20 cellular contexts compared by ENCODE assay signal in the genomic region with DNA sequence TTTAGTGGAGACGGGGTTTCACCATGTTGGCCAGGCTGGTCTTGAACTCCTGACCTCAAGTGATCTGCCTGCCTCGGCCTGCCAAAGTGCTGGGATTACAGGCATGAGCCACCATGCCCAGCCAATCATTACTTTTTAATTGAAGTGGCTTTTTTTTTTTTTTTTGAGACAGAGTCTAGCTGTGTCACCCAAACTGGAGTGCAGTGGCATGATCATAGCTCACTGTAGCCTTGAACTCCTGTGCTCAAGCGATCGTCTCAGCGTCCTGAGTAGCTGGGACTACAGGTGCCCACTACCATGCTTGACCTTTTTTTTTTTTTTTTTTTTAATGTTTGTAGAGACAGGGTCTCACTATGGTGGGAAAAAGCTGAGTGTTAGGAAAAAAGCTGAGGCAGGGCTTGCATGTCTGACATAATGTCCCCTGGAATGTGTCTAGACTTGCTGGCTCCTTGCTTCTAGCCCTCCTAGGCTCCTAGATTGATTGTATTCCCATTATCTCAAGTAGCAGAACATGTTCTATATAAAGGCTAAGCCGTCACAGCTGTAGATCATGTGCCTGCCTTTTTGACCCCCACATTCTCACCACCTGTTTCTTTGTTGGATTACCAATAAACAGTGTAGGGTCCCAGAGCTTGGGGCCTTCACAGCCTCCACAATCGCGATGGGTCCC. TPM values are rescaled to one million over a fixed set of nuclear protein-coding genes. Genes with fewer than 3 reads are reported as not detected.
DNase-seq lines count a peak whose midpoint lies in the region; ATAC-seq and TF ChIP-seq lines count a peak whose summit lies in the region.
"Not testable (repeated sequence)": the region's sequence is repeated elsewhere in the genome, so short reads cannot be mapped to it uniquely, and the experiment has no call there.
"Had no signal": no experiment of that assay in that cellular context is flagged by ENCODE, and none has a peak within 500 bp of the region (broad histone marks: within the 10 kb centered on the region; RNA-seq: fewer than 3 reads in every experiment).

No MANE protein-coding gene starts in this region.

- not testable (repeated sequence) for H3K9me2 ChIP-seq in hepatocyte (replicated peaks; ENCODE audit: insufficient read depth)

- CTCF ChIA-PET in WTC11 (lab: Charles Lee) = not testable (repeated sequence)

- POLR2A ChIA-PET in WTC11 (lab: Charles Lee) = interaction anchor here (0.6 to 0.7 kb wide), 2 partner anchors 38 to 698 kb away, joined by 3 read pairs; no protein-coding TSS in a partner anchor

- H3K27ac Mint-ChIP-seq in WTC11 (peak overlapping the region; percentile 67), nephron (peak overlapping the region; percentile 92 to 97 (median 95))
- peak overlapping the region; percentile 52 for H3K27ac Mint-ChIP-seq in stimulated activated effector memory CD8-positive, alpha-beta T cell treated with anti-CD3 and anti-CD28 coated beads, Interleukin-12 subunit alpha, Interleukin-12 subunit beta, amount 100 ng/mL, for 72 hours

- H3K4me1 Mint-ChIP-seq in WTC11; stimulated activated effector memory CD8-positive, alpha-beta T cell treated with anti-CD3 and anti-CD28 coated beads, Interleukin-12 subunit alpha, Interleukin-12 subunit beta, amount 100 ng/mL, for 72 hours: not testable (repeated sequence)
- H3K4me1 Mint-ChIP-seq in nephron = peaks cover 36% of the 10 kb centered on the region

- TF ChIP-seq CTCF in WTC11 (IDR thresholded peaks at IDR 0.05); hepatocyte (IDR thresholded peaks at IDR 0.05; ENCODE audit: poor library complexity); nephron (IDR thresholded peaks at IDR 0.05; ENCODE audit: unreplicated experiment in 3 of 3): not testable (repeated sequence)

- not testable (repeated sequence) for H3K27me3 Mint-ChIP-seq in WTC11 (ENCODE audit: low read depth); nephron (ENCODE audit: low read depth)

- WGBS in ectodermal cell, 2 experiments = 80 to 82% methylated on average over 8 of the region's 8 CpGs
- 67% methylated on average over 8 of the region's 8 CpGs for WGBS in hepatocyte (ENCODE audit: low lambda C conversion rate, missing lambda C conversion rate)

- ATAC-seq in WTC11; stimulated activated effector memory CD8-positive, alpha-beta T cell treated with anti-CD3 and anti-CD28 coated beads, Interleukin-12 subunit alpha, Interleukin-12 subunit beta, amount 100 ng/mL, for 72 hours: not testable (repeated sequence)

- H3K4me1 ChIP-seq in HUES48 (ENCODE audit: control insufficient read depth, insufficient read depth, low read length); ectodermal cell (ENCODE audit: control insufficient read depth, insufficient read depth, low read length); hepatocyte (ENCODE audit: insufficient read depth): not testable (repeated sequence)

- H2AFZ ChIP-seq in hepatocyte = not testable (repeated sequence)

- H3K9me3 ChIP-seq in HUES48 (ENCODE audit: control insufficient read depth, insufficient read depth, low read length); ectodermal cell (ENCODE audit: control insufficient read depth, low read length); hepatocyte (ENCODE audit: low read depth): not testable (repeated sequence)

- H3K79me2 ChIP-seq in hepatocyte = not testable (repeated sequence)

- H3K36me3 Mint-ChIP-seq in WTC11 = peaks cover 11% of the 10 kb centered on the region
- H3K36me3 Mint-ChIP-seq in nephron (ENCODE audit: low read depth) = peaks cover 31% of the 10 kb centered on the region
- H3K36me3 Mint-ChIP-seq in stimulated activated effector memory CD8-positive, alpha-beta T cell treated with anti-CD3 and anti-CD28 coated beads, Interleukin-12 subunit alpha, Interleukin-12 subunit beta, amount 100 ng/mL, for 72 hours = peaks cover 34% of the 10 kb centered on the region

- not testable (repeated sequence) for H3K4me3 Mint-ChIP-seq in WTC11; stimulated activated effector memory CD8-positive, alpha-beta T cell treated with anti-CD3 and anti-CD28 coated beads, Interleukin-12 subunit alpha, Interleukin-12 subunit beta, amount 100 ng/mL, for 72 hours
- peak overlapping the region in 1 of 3 experiments; percentile 55 for H3K4me3 Mint-ChIP-seq in nephron

- not testable (repeated sequence) for H3K9ac ChIP-seq in HUES48 (ENCODE audit: low read depth, low read length)

- peak overlapping the region; percentile 42 for H3K27ac ChIP-seq in HUES48 (ENCODE audit: low read depth, low read length)
- H3K27ac ChIP-seq in ectodermal cell (ENCODE audit: insufficient read depth, low read depth, low read length, poor library complexity, severe bottlenecking) = peak overlapping the region; percentile 55
- peak overlapping the region; percentile 2 for H3K27ac ChIP-seq in hepatocyte

- not testable (repeated sequence) for H3K9me3 Mint-ChIP-seq in WTC11; nephron; stimulated activated effector memory CD8-positive, alpha-beta T cell treated with anti-CD3 and anti-CD28 coated beads, Interleukin-12 subunit alpha, Interleukin-12 subunit beta, amount 100 ng/mL, for 72 hours

- peaks cover 45% of the 10 kb centered on the region for H3K36me3 ChIP-seq in HUES48 (ENCODE audit: control insufficient read depth, insufficient read depth, low read length)
- not testable (repeated sequence) for H3K36me3 ChIP-seq in ectodermal cell (ENCODE audit: control insufficient read depth, insufficient read depth, low read length); hepatocyte (replicated peaks; ENCODE audit: insufficient read depth, low read depth)

- not testable (repeated sequence) for H3K27me3 ChIP-seq in HUES48 (ENCODE audit: control insufficient read depth, insufficient read depth, low read length); ectodermal cell (ENCODE audit: control insufficient read depth, insufficient read depth, low read length, poor library complexity, severe bottlenecking); hepatocyte

- H3K4me3 ChIP-seq in HUES48 (ENCODE audit: low read depth, low read length); ectodermal cell (ENCODE audit: insufficient read depth, low read depth, low read length); hepatocyte: not testable (repeated sequence)

- H3K4me2 ChIP-seq in hepatocyte = not testable (repeated sequence)

- DNase-seq in D341Med (ENCODE audit: low spot score) (peak; percentile 43), NCI-H2227 (lab: John Stamatoyannopoulos, UW; ENCODE audit: unreplicated experiment) (peak; percentile 74)
- not testable (repeated sequence) for DNase-seq in WTC11 (ENCODE audit: low spot score); hepatocyte (ENCODE audit: low spot score); stimulated activated effector memory CD8-positive, alpha-beta T cell treated with anti-CD3 and anti-CD28 coated beads, Interleukin-12 subunit alpha, Interleukin-12 subunit beta, amount 100 ng/mL, for 72 hours (ENCODE audit: low spot score in 2 of 2)

- H4K20me1 ChIP-seq in hepatocyte (ENCODE audit: insufficient read depth, poor library complexity, severe bottlenecking) = not testable (repeated sequence)

RNA-seq across cellular contexts. Expression of a gene that starts 36.6 kb away (rescaled TPM):
- total RNA-seq in WTC11 (2021) (10.4 to 15.7 TPM (median 10.7 TPM) in 3 replicates), hepatocyte (5.7 and 6.2 TPM in 2 replicates)
- 14.7 TPM for polyA plus RNA-seq in ectodermal cell (2013, experiment 1 of 4)
- polyA plus RNA-seq in ectodermal cell (2013, experiment 2 of 4) = 12.5 TPM
- polyA plus RNA-seq in ectodermal cell (2013, experiment 3 of 4) = 13.0 TPM
- polyA plus RNA-seq in ectodermal cell (2013, experiment 4 of 4) = 14.7 TPM
- 2.9 TPM in 2 replicates for polyA plus RNA-seq in hepatocyte

RNA-seq across cellular contexts. Expression of a gene that starts 48.9 kb away (rescaled TPM):
- total RNA-seq in WTC11 (2021) (5.1 to 6.4 TPM (median 5.6 TPM) in 3 replicates), hepatocyte (0.07 TPM in 1 of 2 replicates, not detected in the other)
- 0.52 TPM for polyA plus RNA-seq in ectodermal cell (2013, experiment 1 of 4)
- 0.27 TPM for polyA plus RNA-seq in ectodermal cell (2013, experiment 2 of 4)
- 0.37 TPM for polyA plus RNA-seq in ectodermal cell (2013, experiment 3 of 4)
- polyA plus RNA-seq in ectodermal cell (2013, experiment 4 of 4) = 0.12 TPM
- 0.84 and 2.2 TPM in 2 replicates for polyA plus RNA-seq in hepatocyte
- total RNA-seq: activated CD8-positive, alpha-beta T cell treated with anti-CD3 and anti-CD28 coated beads, Interleukin-2, amount 10 ng/mL, durations not matched to agents 7 days and 5 days; activated naive CD4-positive, alpha-beta T cell treated with anti-CD3 and anti-CD28 coated beads for 36 hours; adrenal gland; CD4-positive, alpha-beta memory T cell; colonic mucosa; GM23248; mononuclear cell; natural killer cell treated with Interleukin-12 subunit alpha and Interleukin-12 subunit beta and Interleukin-15 and Interleukin-18, amount 100 ng/mL, for 72 hours; right atrium auricular region; SJSA1; vagina had no signal
- polyA plus RNA-seq: CD4-positive, alpha-beta memory T cell; GM23248; liver had no signal

Comparison
In these comparisons a context has a peak if more than half of its experiments do, and no peak if none do; other contexts are left out.
1. H3K27ac ChIP-seq: peak in every context shown above with its lines; median percentile 55 in ectodermal cell; 42 in HUES48; 2 in hepatocyte.